ENCODE assay signal across 15 cellular contexts in the genomic region with DNA sequence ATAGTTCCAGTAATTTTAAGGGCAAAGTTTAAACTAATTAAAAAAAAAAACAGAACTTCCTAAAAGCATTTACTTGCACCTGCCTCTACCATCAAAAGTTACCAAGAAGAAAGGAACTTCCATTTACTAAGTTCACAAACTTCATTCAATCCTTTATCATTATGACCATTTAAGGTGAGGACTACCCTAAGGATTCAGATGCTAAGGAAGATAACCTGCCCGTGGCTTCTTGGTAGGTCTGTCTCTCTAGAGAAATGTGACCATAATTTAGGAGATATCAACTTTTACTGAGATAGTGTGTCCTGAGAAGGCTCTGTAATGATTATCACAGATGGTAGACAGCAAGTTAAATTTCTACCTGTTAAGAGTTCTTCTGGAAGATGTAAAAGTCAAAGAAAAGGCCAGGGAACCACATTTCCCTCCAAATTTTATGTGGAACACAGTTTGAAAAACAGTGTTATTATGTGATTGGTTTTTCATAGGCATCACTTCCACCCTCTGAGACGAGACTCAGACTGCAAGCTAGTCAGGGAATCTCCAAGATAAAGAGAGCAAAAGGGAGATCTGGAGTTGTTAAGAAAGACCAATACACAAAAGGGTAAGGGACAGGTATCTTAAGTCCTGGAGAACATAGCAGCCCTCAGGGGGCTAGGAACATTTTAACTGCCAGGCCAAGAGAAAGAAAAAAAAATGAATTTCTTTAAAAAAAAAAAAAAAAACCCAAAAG. TPM values are rescaled to one million over a fixed set of nuclear protein-coding genes. Genes with fewer than 3 reads are reported as not detected.
DNase-seq lines count a peak whose midpoint lies in the region; ATAC-seq and TF ChIP-seq lines count a peak whose summit lies in the region.
"Had no signal": no experiment of that assay in that cellular context is flagged by ENCODE, and none has a peak within 500 bp of the region (broad histone marks: within the 10 kb centered on the region; RNA-seq: fewer than 3 reads in every experiment).

No MANE protein-coding gene starts in this region.

- H3K27me3 Mint-ChIP-seq in CD4-positive, alpha-beta T cell = no peaks in the 10 kb centered on the region
- H3K27me3 Mint-ChIP-seq in central memory CD8-positive, alpha-beta T cell = no peaks in the 10 kb centered on the region
- no peaks in the 10 kb centered on the region for H3K27me3 Mint-ChIP-seq in nephron (ENCODE audit: low read depth)

- H3K4ac ChIP-seq in trophoblast cell (ENCODE audit: low read depth, low read length) = no peak overlapping the region

- ATAC-seq in CD4-positive, alpha-beta T cell (ENCODE audit: poor library complexity) = no peak
- ATAC-seq in central memory CD8-positive, alpha-beta T cell (replicated peaks; ENCODE audit: extremely low read depth, poor library complexity, severe bottlenecking) = no peak
- no peak for ATAC-seq in GM21381 (IDR thresholded peaks at IDR 0.05; ENCODE audit: unreplicated experiment)
- ATAC-seq: left cardiac atrium, Right ventricle myocardium inferior had no signal

- no peak overlapping the region for H4K8ac ChIP-seq in trophoblast cell (ENCODE audit: low read depth, low read length)

- H4K91ac ChIP-seq in trophoblast cell (ENCODE audit: low read depth, low read length) = no peak overlapping the region

- H3K4me3 Mint-ChIP-seq in CD4-positive, alpha-beta T cell = peak overlapping the region; percentile 2
- no peak overlapping the region for H3K4me3 Mint-ChIP-seq in central memory CD8-positive, alpha-beta T cell
- H3K4me3 Mint-ChIP-seq in nephron = no peak overlapping the region

- POLR2A ChIA-PET in CD4-positive, alpha-beta T cell (lab: Charles Lee) = interaction anchor here (0.7 kb wide), 1 partner anchor 273 kb away, joined by 3 read pairs; no protein-coding TSS in a partner anchor

- peak overlapping the region; percentile 4 for H3K27ac ChIP-seq in CD4-positive, alpha-beta T cell (ENCODE audit: low read depth, low read length)
- H3K27ac ChIP-seq in HUES64 (ENCODE audit: low read depth, low read length) (peak overlapping the region; percentile 36; the same call in 1 of the 2 replicates), trophoblast cell (ENCODE audit: low read depth, low read length) (no peak overlapping the region)
- H3K27ac ChIP-seq: HL-60, ovary had no signal

- peaks cover 5% of the 10 kb centered on the region for H3K79me1 ChIP-seq in trophoblast cell (ENCODE audit: low read length)

- CTCF ChIA-PET in CD4-positive, alpha-beta T cell (lab: Charles Lee) = interaction anchor here (0.7 to 2.8 kb wide), 2 partner anchors 46 to 47 kb away, joined by 3 to 11 read pairs; a partner anchor contains a TSS

- 35% methylated on average over 2 of the region's 2 CpGs for WGBS in HUES64
- no CpG with 5 or more reads among the region's 2 CpGs for WGBS in trophoblast cell (ENCODE audit: extremely low coverage, insufficient coverage, insufficient read length)

- TF ChIP-seq CTCF in CD4-positive, alpha-beta T cell (IDR thresholded peaks at IDR 0.05) = no peak
- TF ChIP-seq CTCF in nephron (IDR thresholded peaks at IDR 0.05; ENCODE audit: unreplicated experiment in 3 of 3) = no peak

- no peaks in the 10 kb centered on the region for H3K9me3 Mint-ChIP-seq in CD4-positive, alpha-beta T cell
- no peaks in the 10 kb centered on the region for H3K9me3 Mint-ChIP-seq in central memory CD8-positive, alpha-beta T cell
- no peaks in the 10 kb centered on the region for H3K9me3 Mint-ChIP-seq in nephron

- no peak overlapping the region for H2AFZ ChIP-seq in trophoblast cell (ENCODE audit: insufficient read depth, low read length, poor library complexity)

- H3K36me3 ChIP-seq in HUES64 (ENCODE audit: insufficient read depth, low read length) = peaks cover 5% of the 10 kb centered on the region; the same call in 1 of the 2 replicates
- peaks cover 0 to 3% of the 10 kb centered on the region in 2 experiments for H3K36me3 ChIP-seq in trophoblast cell (ENCODE audit: control insufficient read depth in 1 of 2, insufficient read depth in 2 of 2, low read length in 2 of 2)
- H3K36me3 ChIP-seq: ovary had no signal

- H3K9ac ChIP-seq in HUES64 (ENCODE audit: low read depth, low read length) (no peak overlapping the region), trophoblast cell (ENCODE audit: low read length) (no peak overlapping the region)

- H3K79me2 ChIP-seq in trophoblast cell (ENCODE audit: control insufficient read depth, insufficient read depth, low read length, poor library complexity) = peaks cover 14% of the 10 kb centered on the region

- H3K9me3 ChIP-seq in CD4-positive, alpha-beta T cell (ENCODE audit: control insufficient read depth, low read length) = no peaks in the 10 kb centered on the region
- H3K9me3 ChIP-seq in HUES64 (ENCODE audit: insufficient read depth, low read depth, low read length) (no peaks in the 10 kb centered on the region), trophoblast cell (ENCODE audit: insufficient read depth, low read depth, low read length) (no peaks in the 10 kb centered on the region)
- H3K9me3 ChIP-seq: ovary had no signal

- H3K27me3 ChIP-seq in CD4-positive, alpha-beta T cell (ENCODE audit: control insufficient read depth, insufficient read depth, low read length) = no peaks in the 10 kb centered on the region
- H3K27me3 ChIP-seq in HUES64 (ENCODE audit: insufficient read depth, low read length) (no peaks in the 10 kb centered on the region), trophoblast cell (ENCODE audit: insufficient read depth, low read length) (no peaks in the 10 kb centered on the region)
- H3K27me3 ChIP-seq: ovary had no signal

- H3K36me3 Mint-ChIP-seq in CD4-positive, alpha-beta T cell (ENCODE audit: low read depth) = peaks cover 29% of the 10 kb centered on the region
- H3K36me3 Mint-ChIP-seq in central memory CD8-positive, alpha-beta T cell (ENCODE audit: insufficient read depth) = peaks cover 13% of the 10 kb centered on the region
- H3K36me3 Mint-ChIP-seq in nephron (ENCODE audit: low read depth) = peaks cover 11% of the 10 kb centered on the region

- no peak overlapping the region for H3K18ac ChIP-seq in trophoblast cell (ENCODE audit: low read length)

- DNase-seq in CD4-positive, alpha-beta T cell = no peak
- no peak for DNase-seq in central memory CD8-positive, alpha-beta T cell (ENCODE audit: low spot score in 2 of 2)
- no peak for DNase-seq in stimulated activated naive CD4-positive, alpha-beta T cell (lab: John Stamatoyannopoulos, UW)
- DNase-seq in trophoblast cell (no peak), NCI-H2107 (lab: John Stamatoyannopoulos, UW) (no peak)
- DNase-seq: activated effector memory CD4-positive, alpha-beta T cell treated with anti-CD3 and anti-CD28 coated beads, Interleukin-2, amount 50 U/mL, for 16 hours; dermis blood vessel endothelial cell; left cardiac atrium; NCI-H510A; ovary had no signal

- intact Hi-C loops in CD4-positive, alpha-beta T cell (cut with DNase I, micrococcal nuclease) = loop anchor here in 1 of 2 experiments (5.0 kb wide), 1 partner anchor 44 kb away; a partner anchor contains a TSS

- H3K23ac ChIP-seq in trophoblast cell (ENCODE audit: low read length) = no peak overlapping the region

- no peak overlapping the region for H2BK12ac ChIP-seq in trophoblast cell (ENCODE audit: low read length)

- H3K4me2 ChIP-seq in trophoblast cell (ENCODE audit: low read length) = no peak overlapping the region

- no peak overlapping the region for H3K14ac ChIP-seq in trophoblast cell (ENCODE audit: low read length)

- H3K4me1 ChIP-seq in HUES64 (ENCODE audit: insufficient read depth, low read length) (peaks cover 41% of the 10 kb centered on the region), trophoblast cell (ENCODE audit: control insufficient read depth in 1 of 2, insufficient read depth in 2 of 2, low read length in 2 of 2) (peaks cover 12 to 15% of the 10 kb centered on the region in 2 experiments)

- H2BK120ac ChIP-seq in trophoblast cell (ENCODE audit: insufficient read depth, low read length, poor library complexity) = no peak overlapping the region

- H3K4me3 ChIP-seq in HUES64 (ENCODE audit: low read length) (no peak overlapping the region), trophoblast cell (ENCODE audit: low read depth, low read length) (no peak overlapping the region)
- H3K4me3 ChIP-seq: ovary had no signal

- no peak overlapping the region for H4K12ac ChIP-seq in trophoblast cell (ENCODE audit: low read depth, low read length)

- peaks cover 75% of the 10 kb centered on the region for H3K4me1 Mint-ChIP-seq in CD4-positive, alpha-beta T cell (ENCODE audit: low read depth)
- H3K4me1 Mint-ChIP-seq in central memory CD8-positive, alpha-beta T cell = peaks cover 54% of the 10 kb centered on the region
- H3K4me1 Mint-ChIP-seq in nephron = peaks cover 54% of the 10 kb centered on the region

- no peak overlapping the region for H2BK5ac ChIP-seq in trophoblast cell (ENCODE audit: low read depth, low read length, poor library complexity)

- H3K27ac Mint-ChIP-seq in CD4-positive, alpha-beta T cell = peak overlapping the region; percentile 78
- H3K27ac Mint-ChIP-seq in central memory CD8-positive, alpha-beta T cell (ENCODE audit: low read depth) = peak overlapping the region; percentile 60
- H3K27ac Mint-ChIP-seq in nephron = peak overlapping the region; percentile 31 to 64 (median 45)

- no peak overlapping the region for H2AK5ac ChIP-seq in trophoblast cell (ENCODE audit: low read length)

RNA-seq across cellular contexts. Expression of a gene that starts 44.9 kb away (rescaled TPM):
- 100 to 1,000 TPM; 103 to 111 TPM for total RNA-seq in CD4-positive, alpha-beta T cell
- 83.2 TPM for polyA plus RNA-seq in HUES64 (2013, experiment 1 of 2)
- 73.5 TPM for polyA plus RNA-seq in HUES64 (2013, experiment 2 of 2)
- polyA plus RNA-seq in trophoblast cell (2013) = 61.5 and 66.2 TPM in 2 replicates

RNA-seq across cellular contexts. Expression of a gene that starts 57.4 kb away (rescaled TPM):
- total RNA-seq in CD4-positive, alpha-beta T cell = 10 to 100 TPM; 18.9 to 26.7 TPM
- polyA plus RNA-seq in HUES64 (2013, experiment 1 of 2) = 42.3 TPM
- polyA plus RNA-seq in HUES64 (2013, experiment 2 of 2) = 45.5 TPM
- polyA plus RNA-seq in trophoblast cell (2013) = 53.6 and 57.5 TPM in 2 replicates

RNA-seq across cellular contexts. Expression of a gene that starts 59.1 kb away (rescaled TPM):
- total RNA-seq in CD4-positive, alpha-beta T cell = under 1 TPM; 0.56 to 0.85 TPM
- not detected for polyA plus RNA-seq in HUES64 (2013, experiment 1 of 2)
- not detected for polyA plus RNA-seq in HUES64 (2013, experiment 2 of 2)
- polyA plus RNA-seq in trophoblast cell (2013) = 0.15 and 0.40 TPM in 2 replicates
- total RNA-seq: left cardiac atrium had no signal
